ENCODE assay signal across 17 cellular contexts in genomic region chr16:442976-443375, GRCh38. TPM values are rescaled to one million over a fixed set of nuclear protein-coding genes. Genes with fewer than 3 reads are reported as not detected.
A peak's percentile ranks its signal among the peaks of the same experiment; 100 is the strongest.
DNase-seq lines count a peak whose midpoint lies in the region; ATAC-seq and TF ChIP-seq lines count a peak whose summit lies in the region.
"Had no signal": no experiment of that assay in that cellular context is flagged by ENCODE, and none has a peak within 500 bp of the region (broad histone marks: within the 10 kb centered on the region; RNA-seq: fewer than 3 reads in every experiment).

No MANE protein-coding gene starts in this region.

- H3K4me3 ChIP-seq in GM06990 (replicated peaks; ENCODE audit: low read depth, low read length), result peak overlapping the region; percentile 52
- no peak overlapping the region for H3K4me3 ChIP-seq in suprapubic skin
- H3K4me3 ChIP-seq: K562 had no signal

- POLR2A ChIA-PET in WTC11 (lab: Charles Lee), result no interaction called here

- H3K36me3 ChIP-seq in GM06990 (ENCODE audit: control insufficient read depth, insufficient read depth, low read length) (peaks cover 2% of the 10 kb centered on the region), suprapubic skin (no peaks in the 10 kb centered on the region)

- H3K4me1 Mint-ChIP-seq in WTC11, result peaks cover 3% of the 10 kb centered on the region; the same call in 1 of the 2 replicates

- H3K27ac ChIP-seq in layer of hippocampus (ENCODE audit: low read depth, low read length) (peak overlapping the region; percentile 10), suprapubic skin (peak overlapping the region; percentile 47)
- H3K27ac ChIP-seq: epithelial cell of prostate had no signal

- DNase-seq in GM06990 (ENCODE audit: extremely low read depth, insufficient read length) (no peak), WTC11 (ENCODE audit: low spot score) (no peak), suprapubic skin (ENCODE audit: low spot score in 2 of 2) (no peak)
- DNase-seq: activated CD8-positive, alpha-beta memory T cell treated with anti-CD3 and anti-CD28 coated beads, Interleukin-2, amount 50 U/mL, for 48 hours; activated gamma-delta T cell; central memory CD4-positive, alpha-beta T cell; NCI-H2227 treated with DMSO at 0.1 percent for 48 hours; NCI-H748 treated with DMSO at 0.1 percent for 48 hours; SHP77; T-helper 1 cell had no signal

- TF ChIP-seq EP300 in suprapubic skin (IDR thresholded peaks at IDR 0.05), result no peak

- 63% methylated on average over 6 of the region's 6 CpGs for WGBS in suprapubic skin

- H3K4me1 ChIP-seq in suprapubic skin, result no peaks in the 10 kb centered on the region

- H3K27me3 ChIP-seq in GM06990 (replicated peaks; ENCODE audit: control insufficient read depth, insufficient read depth, low read length) (no peaks in the 10 kb centered on the region), layer of hippocampus (ENCODE audit: control insufficient read depth, insufficient read depth, low read length) (no peaks in the 10 kb centered on the region), suprapubic skin (no peaks in the 10 kb centered on the region)

- H3K4me3 Mint-ChIP-seq in WTC11, result no peak overlapping the region
- H3K4me3 Mint-ChIP-seq: neural crest cell had no signal

- CTCF ChIA-PET in WTC11 (lab: Charles Lee), result interaction anchor here (1.1 kb wide), 1 partner anchor 44 kb away, joined by 4 read pairs; no protein-coding TSS in a partner anchor

- no peak for ATAC-seq in WTC11
- ATAC-seq in HG02678 (IDR thresholded peaks at IDR 0.05; ENCODE audit: unreplicated experiment), result no peak
- no peak for ATAC-seq in HG03135 (IDR thresholded peaks at IDR 0.05; ENCODE audit: unreplicated experiment)
- no peak for ATAC-seq in GM19467 (IDR thresholded peaks at IDR 0.05; ENCODE audit: unreplicated experiment)
- ATAC-seq: K562 had no signal

- H3K27me3 Mint-ChIP-seq in WTC11 (ENCODE audit: low read depth), result no peaks in the 10 kb centered on the region

- no peaks in the 10 kb centered on the region for H3K9me3 Mint-ChIP-seq in WTC11
- H3K9me3 Mint-ChIP-seq: neural crest cell had no signal

- no peaks in the 10 kb centered on the region for H3K36me3 Mint-ChIP-seq in WTC11

- H3K27ac Mint-ChIP-seq in WTC11, result peak overlapping the region; percentile 57

- TF ChIP-seq POLR2A in suprapubic skin (IDR thresholded peaks at IDR 0.05), result no peak

- TF ChIP-seq CTCF in GM06990 (IDR thresholded peaks at IDR 0.05; ENCODE audit: insufficient read depth, low read length, poor library complexity, severe bottlenecking) (no peak), WTC11 (IDR thresholded peaks at IDR 0.05) (no peak), suprapubic skin (IDR thresholded peaks at IDR 0.05) (no peak)

- H3K9me3 ChIP-seq in suprapubic skin, result no peaks in the 10 kb centered on the region

TF ChIP-seq in WTC11, 78 proteins besides CTCF, POLR2A, EP300 and RAD21:
- TF ChIP-seq ZNF232 (CRISPR knock-in tag; IDR thresholded peaks at IDR 0.05) (no peak), NFYB (CRISPR knock-in tag; conservative IDR thresholded peaks at IDR 0.05; ENCODE audit: low read depth) (no peak), RORB (CRISPR knock-in tag; IDR thresholded peaks at IDR 0.05) (no peak), ATF3 (CRISPR knock-in tag; conservative IDR thresholded peaks at IDR 0.05) (no peak), IRF1 (CRISPR knock-in tag; IDR thresholded peaks at IDR 0.05) (no peak), E2F1 (CRISPR knock-in tag; IDR thresholded peaks at IDR 0.05) (no peak), PRRX2 (CRISPR knock-in tag; IDR thresholded peaks at IDR 0.05) (no peak), AFF4 (CRISPR knock-in tag; IDR thresholded peaks at IDR 0.05; ENCODE audit: borderline replicate concordance) (no peak), SMAD3 (CRISPR knock-in tag; IDR thresholded peaks at IDR 0.05; ENCODE audit: borderline replicate concordance) (no peak), MLX (CRISPR knock-in tag; IDR thresholded peaks at IDR 0.05) (no peak), GTF2I (CRISPR knock-in tag; conservative IDR thresholded peaks at IDR 0.05) (no peak), FOXJ3 (CRISPR knock-in tag; IDR thresholded peaks at IDR 0.05; ENCODE audit: borderline replicate concordance) (no peak)

RNA-seq across cellular contexts. Expression of gene RAB11FIP3, which starts 17.5 kb away (rescaled TPM):
- total RNA-seq in WTC11 (2021) (37.1 to 38.6 TPM (median 37.9 TPM) in 3 replicates), suprapubic skin (10 to 100 TPM; 20.7 to 62.5 (median 29.1) TPM)

RNA-seq across cellular contexts. Expression of gene DECR2, which starts 41.3 kb away (rescaled TPM):
- 37.8 to 43.6 TPM (median 40.7 TPM) in 3 replicates for total RNA-seq in WTC11 (2021)
- 10 to 100 TPM in 3 of 4 donors, 1 to 10 TPM in 1; 9.1 to 23.4 (median 12.3) TPM for total RNA-seq in suprapubic skin

RNA-seq across cellular contexts. Expression of gene NME4, which starts 46.0 kb away (rescaled TPM):
- total RNA-seq in WTC11 (2021), result 467 to 550 TPM (median 535 TPM) in 3 replicates
- 10 to 100 TPM; 25.3 to 29.9 (median 27.7) TPM for total RNA-seq in suprapubic skin

Comparison
In these comparisons a context has a peak if more than half of its experiments do, and no peak if none do; other contexts are left out.
1. RNA of gene NME4, which starts 46.0 kb away (total RNA-seq): 467 to 550 TPM in WTC11; 25.3 to 29.9 TPM in suprapubic skin; every median in the first group is over 10 times any median in the second.